Comparison of ENCODE assay signal across 1 cellular context in the genomic region with DNA sequence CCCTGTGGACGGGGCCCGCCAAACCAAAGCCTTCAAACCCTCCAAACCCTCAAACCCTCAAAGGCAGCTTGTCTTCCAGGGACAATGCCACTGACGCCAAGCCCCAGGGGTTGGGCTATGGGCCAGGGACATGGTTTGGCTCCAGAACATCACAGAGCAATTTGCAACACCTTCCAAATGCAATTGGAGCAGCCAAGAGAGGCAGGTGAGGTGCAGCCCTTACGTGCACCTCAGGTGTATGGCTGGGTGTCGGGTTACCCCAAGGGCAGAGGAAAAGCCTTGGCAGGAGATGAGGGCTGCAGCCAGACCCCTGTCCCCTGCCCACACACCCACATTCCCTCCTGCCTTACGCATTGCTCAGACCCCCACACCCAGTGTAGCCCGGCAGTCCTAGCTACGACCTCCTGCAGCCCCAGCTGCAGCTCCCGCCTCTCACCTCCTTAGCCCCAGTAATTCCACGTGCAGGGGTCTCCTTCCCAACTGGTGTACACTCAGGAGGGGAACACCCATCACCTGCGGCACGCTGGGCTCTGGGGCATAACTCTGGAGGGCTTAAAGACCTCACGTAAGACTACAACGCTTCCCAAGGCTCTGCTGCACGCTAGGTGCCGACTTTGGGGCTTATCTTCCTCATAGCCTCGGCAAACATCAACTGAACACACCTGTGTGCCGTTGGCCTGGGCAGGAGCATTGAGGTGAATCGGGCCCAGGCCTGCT.
TF ChIP-seq lines count a peak whose summit lies in the region.

No MANE protein-coding gene starts in this region.

TF ChIP-seq in HepG2, 621 proteins besides CTCF, POLR2A, EP300 and RAD21 (continued from another document):
- no peak for TF ChIP-seq HMGA1 (CRISPR knock-in tag; conservative IDR thresholded peaks at IDR 0.05)
- TF ChIP-seq, protein P1, sequence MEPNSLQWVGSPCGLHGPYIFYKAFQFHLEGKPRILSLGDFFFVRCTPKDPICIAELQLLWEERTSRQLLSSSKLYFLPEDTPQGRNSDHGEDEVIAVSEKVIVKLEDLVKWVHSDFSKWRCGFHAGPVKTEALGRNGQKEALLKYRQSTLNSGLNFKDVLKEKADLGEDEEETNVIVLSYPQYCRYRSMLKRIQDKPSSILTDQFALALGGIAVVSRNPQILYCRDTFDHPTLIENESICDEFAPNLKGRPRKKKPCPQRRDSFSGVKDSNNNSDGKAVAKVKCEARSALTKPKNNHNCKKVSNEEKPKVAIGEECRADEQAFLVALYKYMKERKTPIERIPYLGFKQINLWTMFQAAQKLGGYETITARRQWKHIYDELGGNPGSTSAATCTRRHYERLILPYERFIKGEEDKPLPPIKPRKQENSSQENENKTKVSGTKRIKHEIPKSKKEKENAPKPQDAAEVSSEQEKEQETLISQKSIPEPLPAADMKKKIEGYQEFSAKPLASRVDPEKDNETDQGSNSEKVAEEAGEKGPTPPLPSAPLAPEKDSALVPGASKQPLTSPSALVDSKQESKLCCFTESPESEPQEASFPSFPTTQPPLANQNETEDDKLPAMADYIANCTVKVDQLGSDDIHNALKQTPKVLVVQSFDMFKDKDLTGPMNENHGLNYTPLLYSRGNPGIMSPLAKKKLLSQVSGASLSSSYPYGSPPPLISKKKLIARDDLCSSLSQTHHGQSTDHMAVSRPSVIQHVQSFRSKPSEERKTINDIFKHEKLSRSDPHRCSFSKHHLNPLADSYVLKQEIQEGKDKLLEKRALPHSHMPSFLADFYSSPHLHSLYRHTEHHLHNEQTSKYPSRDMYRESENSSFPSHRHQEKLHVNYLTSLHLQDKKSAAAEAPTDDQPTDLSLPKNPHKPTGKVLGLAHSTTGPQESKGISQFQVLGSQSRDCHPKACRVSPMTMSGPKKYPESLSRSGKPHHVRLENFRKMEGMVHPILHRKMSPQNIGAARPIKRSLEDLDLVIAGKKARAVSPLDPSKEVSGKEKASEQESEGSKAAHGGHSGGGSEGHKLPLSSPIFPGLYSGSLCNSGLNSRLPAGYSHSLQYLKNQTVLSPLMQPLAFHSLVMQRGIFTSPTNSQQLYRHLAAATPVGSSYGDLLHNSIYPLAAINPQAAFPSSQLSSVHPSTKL (CRISPR knock-in tag; IDR thresholded peaks at IDR 0.05): no peak
- no peak for TF ChIP-seq ZNF605 (CRISPR knock-in tag; IDR thresholded peaks at IDR 0.05)
- TF ChIP-seq, protein P2, sequence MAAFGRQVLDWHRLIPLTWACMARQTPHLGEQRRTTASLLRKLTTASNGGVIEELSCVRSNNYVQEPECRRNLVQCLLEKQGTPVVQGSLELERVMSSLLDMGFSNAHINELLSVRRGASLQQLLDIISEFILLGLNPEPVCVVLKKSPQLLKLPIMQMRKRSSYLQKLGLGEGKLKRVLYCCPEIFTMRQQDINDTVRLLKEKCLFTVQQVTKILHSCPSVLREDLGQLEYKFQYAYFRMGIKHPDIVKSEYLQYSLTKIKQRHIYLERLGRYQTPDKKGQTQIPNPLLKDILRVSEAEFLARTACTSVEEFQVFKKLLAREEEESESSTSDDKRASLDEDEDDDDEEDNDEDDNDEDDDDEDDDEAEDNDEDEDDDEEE (CRISPR knock-in tag; IDR thresholded peaks at IDR 0.05): no peak
- no peak for TF ChIP-seq ZNF766 (CRISPR knock-in tag; IDR thresholded peaks at IDR 0.05; ENCODE audit: borderline replicate concordance)
- no peak for TF ChIP-seq ARNT (IDR thresholded peaks at IDR 0.05)
- TF ChIP-seq ZNF501 (CRISPR knock-in tag; IDR thresholded peaks at IDR 0.05): no peak
- TF ChIP-seq, protein P3, sequence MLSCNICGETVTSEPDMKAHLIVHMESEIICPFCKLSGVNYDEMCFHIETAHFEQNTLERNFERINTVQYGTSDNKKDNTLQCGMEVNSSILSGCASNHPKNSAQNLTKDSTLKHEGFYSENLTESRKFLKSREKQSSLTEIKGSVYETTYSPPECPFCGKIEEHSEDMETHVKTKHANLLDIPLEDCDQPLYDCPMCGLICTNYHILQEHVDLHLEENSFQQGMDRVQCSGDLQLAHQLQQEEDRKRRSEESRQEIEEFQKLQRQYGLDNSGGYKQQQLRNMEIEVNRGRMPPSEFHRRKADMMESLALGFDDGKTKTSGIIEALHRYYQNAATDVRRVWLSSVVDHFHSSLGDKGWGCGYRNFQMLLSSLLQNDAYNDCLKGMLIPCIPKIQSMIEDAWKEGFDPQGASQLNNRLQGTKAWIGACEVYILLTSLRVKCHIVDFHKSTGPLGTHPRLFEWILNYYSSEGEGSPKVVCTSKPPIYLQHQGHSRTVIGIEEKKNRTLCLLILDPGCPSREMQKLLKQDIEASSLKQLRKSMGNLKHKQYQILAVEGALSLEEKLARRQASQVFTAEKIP (CRISPR knock-in tag; IDR thresholded peaks at IDR 0.05; ENCODE audit: borderline replicate concordance): no peak
